Comparison of ENCODE assay signal across 15 cellular contexts in the genomic region with DNA sequence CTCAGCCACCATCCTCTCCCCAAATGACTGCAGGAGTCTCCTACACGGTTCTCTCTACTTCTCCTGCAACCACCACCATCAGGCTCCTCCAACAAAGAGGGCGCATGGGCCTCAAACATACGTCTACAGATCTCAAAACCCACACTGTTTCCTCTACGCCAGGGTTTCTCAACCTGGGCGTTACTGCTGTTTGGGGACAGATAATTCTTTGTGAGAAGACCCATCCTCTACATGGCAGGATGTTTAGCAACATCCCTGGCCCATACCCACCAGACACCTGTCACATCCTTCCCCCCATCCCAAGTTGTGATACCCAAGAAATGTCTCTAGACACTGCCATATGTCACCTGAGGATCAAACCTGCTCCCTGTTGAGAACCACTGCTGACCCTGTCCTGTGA. TPM values are rescaled to one million over a fixed set of nuclear protein-coding genes. Genes with fewer than 3 reads are reported as not detected.
DNase-seq lines count a peak whose midpoint lies in the region; ATAC-seq and TF ChIP-seq lines count a peak whose summit lies in the region.
"Had no signal": no experiment of that assay in that cellular context is flagged by ENCODE, and none has a peak within 500 bp of the region (broad histone marks: within the 10 kb centered on the region; RNA-seq: fewer than 3 reads in every experiment).

No MANE protein-coding gene starts in this region.

- TF ChIP-seq CTCF in osteoblast (IDR thresholded peaks at IDR 0.05; ENCODE audit: extremely low read depth, low read depth, low read length) = no peak

- peak overlapping the region; percentile 11 for H3K4me3 Mint-ChIP-seq in activated T-helper 2 cell treated with anti-CD3 and anti-CD28 coated beads, Interferon-gamma antibody, Interleukin-2, Interleukin-4, amounts not matched to agents 10 μg/mL and 5 μg/mL and 100 μg/mL, durations not matched to agents 14 hours and 24 hours and 36 hours (ENCODE audit: low read depth)

- DNase-seq in activated T-cell treated with anti-CD3 and anti-CD28 coated beads, Interleukin-2, amount 50 U/mL, for 1 hour = peak; percentile 36
- no peak for DNase-seq in activated T-cell treated with anti-CD3 and anti-CD28 coated beads, Interleukin-2, amount 50 U/mL, for 48 hours
- DNase-seq in MV-4-11 (lab: John Stamatoyannopoulos, UW) (peak; percentile 39), osteoblast (ENCODE audit: insufficient read length, low spot score, missing footprints) (peak; percentile 68), GOT3 (lab: John Stamatoyannopoulos, UW) (no peak), AG08396 (ENCODE audit: low spot score) (no peak)
- DNase-seq in activated T-helper 2 cell treated with anti-CD3 and anti-CD28 coated beads, Interferon-gamma antibody, Interleukin-2, Interleukin-4, amounts not matched to agents 10 μg/mL and 5 μg/mL and 100 μg/mL, durations not matched to agents 14 hours and 24 hours and 36 hours (ENCODE audit: low spot score) = no peak
- DNase-seq: ACHN, NCI-H1105 treated with DMSO at 0.1 percent for 48 hours, NCI-H748 treated with DMSO at 0.1 percent for 48 hours, SJCRH30, upper lobe of right lung had no signal

- no peak overlapping the region for H3K4me2 ChIP-seq in osteoblast (ENCODE audit: insufficient read depth, low read length)

- no peak overlapping the region for H3K27ac ChIP-seq in osteoblast (ENCODE audit: low read depth, low read length)
- H3K27ac ChIP-seq: cardiac muscle cell, SJCRH30, upper lobe of right lung had no signal

- H3K27me3 Mint-ChIP-seq in activated T-helper 2 cell treated with anti-CD3 and anti-CD28 coated beads, Interferon-gamma antibody, Interleukin-2, Interleukin-4, amounts not matched to agents 10 μg/mL and 5 μg/mL and 100 μg/mL, durations not matched to agents 14 hours and 24 hours and 36 hours (ENCODE audit: low read depth) = no peaks in the 10 kb centered on the region

- peaks cover 51% of the 10 kb centered on the region for H3K36me3 Mint-ChIP-seq in activated T-helper 2 cell treated with anti-CD3 and anti-CD28 coated beads, Interferon-gamma antibody, Interleukin-2, Interleukin-4, amounts not matched to agents 10 μg/mL and 5 μg/mL and 100 μg/mL, durations not matched to agents 14 hours and 24 hours and 36 hours (ENCODE audit: low read depth)

- H3K9me3 Mint-ChIP-seq in activated T-helper 2 cell treated with anti-CD3 and anti-CD28 coated beads, Interferon-gamma antibody, Interleukin-2, Interleukin-4, amounts not matched to agents 10 μg/mL and 5 μg/mL and 100 μg/mL, durations not matched to agents 14 hours and 24 hours and 36 hours = no peaks in the 10 kb centered on the region

- H3K4me3 ChIP-seq in osteoblast (ENCODE audit: insufficient read depth, low read length) = no peak overlapping the region
- H3K4me3 ChIP-seq: cardiac muscle cell, SJCRH30, upper lobe of right lung had no signal

- H4K20me1 ChIP-seq in osteoblast (ENCODE audit: insufficient read depth, low read length) = peaks cover 46% of the 10 kb centered on the region

- no peak overlapping the region for H2AFZ ChIP-seq in osteoblast (ENCODE audit: low read length)

- intact Hi-C loops in activated T-helper 2 cell treated with anti-CD3 and anti-CD28 coated beads, Interferon-gamma antibody, Interleukin-2, Interleukin-4, amounts not matched to agents 10 μg/mL and 5 μg/mL and 100 μg/mL, durations not matched to agents 14 hours and 24 hours and 36 hours (cut with micrococcal nuclease) = loop anchor here (5.0 kb wide), 1 partner anchor 326 kb away; a partner anchor contains a TSS

- no peak for ATAC-seq in HG02759 (IDR thresholded peaks at IDR 0.05; ENCODE audit: unreplicated experiment)
- ATAC-seq: upper lobe of right lung had no signal

- peaks cover 60% of the 10 kb centered on the region for H3K79me2 ChIP-seq in osteoblast (ENCODE audit: insufficient read depth, low read length)

- H3K4me1 Mint-ChIP-seq in activated T-helper 2 cell treated with anti-CD3 and anti-CD28 coated beads, Interferon-gamma antibody, Interleukin-2, Interleukin-4, amounts not matched to agents 10 μg/mL and 5 μg/mL and 100 μg/mL, durations not matched to agents 14 hours and 24 hours and 36 hours (ENCODE audit: low read depth) = peaks cover 38% of the 10 kb centered on the region

- peaks cover 24% of the 10 kb centered on the region for H3K36me3 ChIP-seq in osteoblast (ENCODE audit: insufficient read depth, low read length)

- H3K27ac Mint-ChIP-seq in activated T-helper 2 cell treated with anti-CD3 and anti-CD28 coated beads, Interferon-gamma antibody, Interleukin-2, Interleukin-4, amounts not matched to agents 10 μg/mL and 5 μg/mL and 100 μg/mL, durations not matched to agents 14 hours and 24 hours and 36 hours = peak overlapping the region; percentile 62

- no peaks in the 10 kb centered on the region for H3K27me3 ChIP-seq in osteoblast (ENCODE audit: insufficient read depth, low read length)
- H3K27me3 ChIP-seq: cardiac muscle cell, SJCRH30, upper lobe of right lung had no signal

- H3K9me3 ChIP-seq in osteoblast (ENCODE audit: low read depth, low read length) = no peaks in the 10 kb centered on the region
- H3K9me3 ChIP-seq: SJCRH30, upper lobe of right lung had no signal

- H3K4me1 ChIP-seq in osteoblast (ENCODE audit: insufficient read depth, low read length) = peaks cover 27% of the 10 kb centered on the region

RNA-seq across cellular contexts. Expression of a gene that starts 45.0 kb away (rescaled TPM):
- 59.1 and 63.2 TPM in 2 replicates for total RNA-seq in activated T-helper 2 cell treated with anti-CD3 and anti-CD28 coated beads, Interferon-gamma antibody, Interleukin-2, Interleukin-4, amounts not matched to agents 10 μg/mL and 5 μg/mL and 100 μg/mL, durations not matched to agents 14 hours and 24 hours and 36 hours
- 39.8 and 46.7 TPM in 2 replicates for total RNA-seq in osteoblast

RNA-seq across cellular contexts. Expression of a gene that starts 53.1 kb away (rescaled TPM):
- not detected in 2 replicates for total RNA-seq in activated T-helper 2 cell treated with anti-CD3 and anti-CD28 coated beads, Interferon-gamma antibody, Interleukin-2, Interleukin-4, amounts not matched to agents 10 μg/mL and 5 μg/mL and 100 μg/mL, durations not matched to agents 14 hours and 24 hours and 36 hours
- total RNA-seq in osteoblast = not detected in 2 replicates
- total RNA-seq: cardiac muscle cell, renal cortical epithelial cell had no signal

Comparison
In these comparisons a context has a peak if more than half of its experiments do, and no peak if none do; other contexts are left out.
1. DNase-seq: peak in activated T-cell treated with anti-CD3 and anti-CD28 coated beads, Interleukin-2, amount 50 U/mL, for 1 hour (single experiment), MV-4-11 (single experiment) and osteoblast (single experiment); none in activated T-cell treated with anti-CD3 and anti-CD28 coated beads, Interleukin-2, amount 50 U/mL, for 48 hours (0 of 2), activated T-helper 2 cell treated with anti-CD3 and anti-CD28 coated beads, Interferon-gamma antibody, Interleukin-2, Interleukin-4, amounts not matched to agents 10 μg/mL and 5 μg/mL and 100 μg/mL, durations not matched to agents 14 hours and 24 hours and 36 hours (single experiment), GOT3 (single experiment) and AG08396 (single experiment).